ENCODE assay signal across 8 cellular contexts in the genomic region with DNA sequence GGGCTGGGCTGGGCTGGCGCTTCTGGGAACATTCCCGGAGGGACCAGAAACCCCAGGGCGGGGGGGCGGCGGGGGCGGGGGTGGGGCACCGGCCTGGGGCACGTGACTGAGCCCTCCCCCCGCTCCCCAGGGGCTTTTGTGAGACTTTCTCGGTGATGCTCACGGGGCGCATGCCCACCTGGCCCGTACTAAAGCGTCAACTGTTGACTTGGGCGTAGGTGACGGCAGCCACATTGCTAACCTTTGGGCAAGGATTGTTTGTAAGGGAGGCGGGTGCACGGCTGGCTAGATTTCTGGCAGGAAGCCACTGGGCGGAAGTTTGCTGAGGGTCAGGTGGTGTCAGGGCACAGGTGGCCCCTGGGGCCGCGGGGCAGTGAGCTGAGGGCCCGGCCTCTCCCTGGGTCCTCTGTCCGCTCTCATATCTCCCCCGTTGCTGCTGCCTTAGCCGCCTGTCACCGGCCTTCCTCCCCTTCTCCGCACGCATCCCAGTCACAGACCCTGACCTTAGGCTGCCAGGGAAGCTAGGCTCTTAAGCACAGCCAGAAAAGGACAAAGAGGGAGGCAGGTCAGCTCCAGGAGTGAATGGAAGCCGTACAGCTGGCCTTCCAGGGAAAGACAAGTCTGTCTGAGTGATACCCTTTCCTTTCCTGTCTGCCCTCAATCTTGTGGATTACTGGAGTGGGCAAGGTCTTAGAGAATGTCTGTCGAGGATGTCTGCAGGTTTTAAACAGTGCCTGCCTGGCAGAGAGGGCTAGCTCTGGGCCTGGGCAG. TPM values are rescaled to one million over a fixed set of nuclear protein-coding genes. Genes with fewer than 3 reads are reported as not detected.
DNase-seq lines count a peak whose midpoint lies in the region; ATAC-seq and TF ChIP-seq lines count a peak whose summit lies in the region.

No MANE protein-coding gene starts in this region.

- no peaks in the 10 kb centered on the region for H3K9me3 ChIP-seq in neuronal stem cell (replicated peaks in 1 of 2; ENCODE audit: control insufficient read depth in 2 of 2, insufficient read depth in 1 of 2, low read depth in 1 of 2, low read length in 2 of 2)

- no peak overlapping the region for H4K8ac ChIP-seq in neuronal stem cell (ENCODE audit: low read depth, low read length)

- H2BK12ac ChIP-seq in neuronal stem cell (ENCODE audit: low read length) = peak overlapping the region; percentile 63

- DNase-seq in activated CD8-positive, alpha-beta memory T cell treated with anti-CD3 and anti-CD28 coated beads, Interleukin-2, amount 10 ng/mL, durations not matched to agents 7 days and 5 days = no peak
- no peak for DNase-seq in activated CD8-positive, alpha-beta memory T cell treated with anti-CD3 and anti-CD28 coated beads, Interleukin-2, amount 50 U/mL, for 48 hours
- DNase-seq in GM23338 (ENCODE audit: low spot score) (peak; percentile 79), NCI-H1092 (lab: John Stamatoyannopoulos, UW) (peak; percentile 57), fibroblast of villous mesenchyme (ENCODE audit: low read depth) (peak; percentile 19), neuronal stem cell (ENCODE audit: low spot score) (peak; percentile 49)
- peak; percentile 44 for DNase-seq in activated CD4-positive, alpha-beta memory T cell treated with anti-CD3 and anti-CD28 coated beads for 36 hours
- DNase-seq in stimulated activated CD4-positive, alpha-beta T cell treated with anti-CD3 and anti-CD28 coated beads, Interleukin-2, amount 100 ng/mL, for 48 hours = no peak

- WGBS in neuronal stem cell (ENCODE audit: extremely low coverage in 2 of 2, insufficient read length in 2 of 2, insufficient replicate concordance in 1 of 2), 2 donors = no CpG with 5 or more reads among the region's 30 CpGs

- H4K91ac ChIP-seq in neuronal stem cell (ENCODE audit: low read depth, low read length, poor library complexity) = no peak overlapping the region

- POLR2A ChIA-PET in activated CD4-positive, alpha-beta memory T cell treated with anti-CD3 and anti-CD28 coated beads for 36 hours (lab: Charles Lee) = no interaction called here

- H3K18ac ChIP-seq in neuronal stem cell (ENCODE audit: low read length) = peak overlapping the region; percentile 100

- H2BK15ac ChIP-seq in neuronal stem cell (ENCODE audit: low read length) = peak overlapping the region; percentile 27

- peaks cover 13% of the 10 kb centered on the region; the same call in 1 of the 2 replicates for H3K79me2 ChIP-seq in GM23338 (replicated peaks; ENCODE audit: insufficient read depth)

- peak overlapping the region; percentile 82 for H2AK5ac ChIP-seq in neuronal stem cell (ENCODE audit: low read depth, low read length)

- TF ChIP-seq CTCF in GM23338 (conservative IDR thresholded peaks at IDR 0.05; ENCODE audit: low read depth in 2 of 2) (no peak), fibroblast of villous mesenchyme (IDR thresholded peaks at IDR 0.05; ENCODE audit: insufficient read depth, low read depth, low read length) (no peak)

- peaks cover 23% of the 10 kb centered on the region for H3K79me1 ChIP-seq in neuronal stem cell (ENCODE audit: low read depth, low read length)

- no peaks in the 10 kb centered on the region for H4K20me1 ChIP-seq in GM23338 (replicated peaks; ENCODE audit: insufficient read depth)

- H3K36me3 Mint-ChIP-seq in activated CD8-positive, alpha-beta memory T cell treated with anti-CD3 and anti-CD28 coated beads, Interleukin-2, amount 10 ng/mL, durations not matched to agents 7 days and 5 days = no peaks in the 10 kb centered on the region
- H3K36me3 Mint-ChIP-seq in GM23338 (ENCODE audit: low read depth) = peaks cover 3% of the 10 kb centered on the region; the same call in 1 of the 3 replicates
- H3K36me3 Mint-ChIP-seq in activated CD4-positive, alpha-beta memory T cell treated with anti-CD3 and anti-CD28 coated beads for 36 hours = no peaks in the 10 kb centered on the region

- peak overlapping the region; percentile 97 for H3K14ac ChIP-seq in neuronal stem cell (ENCODE audit: low read length)

- H2BK120ac ChIP-seq in neuronal stem cell (ENCODE audit: low read depth, low read length) = no peak overlapping the region

- peak overlapping the region; percentile 87 for H3K9ac ChIP-seq in neuronal stem cell (ENCODE audit: low read depth, low read length, poor library complexity)

- CTCF ChIA-PET in activated CD8-positive, alpha-beta memory T cell treated with anti-CD3 and anti-CD28 coated beads, Interleukin-2, amount 10 ng/mL, durations not matched to agents 7 days and 5 days (lab: Charles Lee) = interaction anchor here (0.8 to 1.3 kb wide), 4 partner anchors 26 to 97 kb away, joined by 3 to 7 read pairs (median 4); no protein-coding TSS in a partner anchor
- CTCF ChIA-PET in activated CD4-positive, alpha-beta memory T cell treated with anti-CD3 and anti-CD28 coated beads for 36 hours (lab: Charles Lee) = interaction anchor here (1.2 to 2.0 kb wide), 2 partner anchors 19 to 26 kb away, joined by 4 read pairs; no protein-coding TSS in a partner anchor

- peak overlapping the region; percentile 26 for H2BK5ac ChIP-seq in neuronal stem cell (ENCODE audit: low read length)

- H3K4me1 ChIP-seq in GM23338 (ENCODE audit: insufficient read depth) (peaks cover 15% of the 10 kb centered on the region; the same call in 1 of the 2 replicates), neuronal stem cell (ENCODE audit: control insufficient read depth in 2 of 2, insufficient read depth in 1 of 2, low read depth in 1 of 2, low read length in 2 of 2) (peaks cover 10 to 24% of the 10 kb centered on the region in 2 donors)

- H3K27me3 Mint-ChIP-seq in activated CD8-positive, alpha-beta memory T cell treated with anti-CD3 and anti-CD28 coated beads, Interleukin-2, amount 10 ng/mL, durations not matched to agents 7 days and 5 days = peaks cover 20% of the 10 kb centered on the region
- H3K27me3 Mint-ChIP-seq in GM23338 (ENCODE audit: insufficient read depth, low read depth, poor library complexity) = peaks cover 16% of the 10 kb centered on the region
- H3K27me3 Mint-ChIP-seq in activated CD4-positive, alpha-beta memory T cell treated with anti-CD3 and anti-CD28 coated beads for 36 hours = no peaks in the 10 kb centered on the region

- H3K9me3 Mint-ChIP-seq in activated CD8-positive, alpha-beta memory T cell treated with anti-CD3 and anti-CD28 coated beads, Interleukin-2, amount 10 ng/mL, durations not matched to agents 7 days and 5 days (ENCODE audit: low read depth) = no peaks in the 10 kb centered on the region
- no peaks in the 10 kb centered on the region for H3K9me3 Mint-ChIP-seq in GM23338
- no peaks in the 10 kb centered on the region for H3K9me3 Mint-ChIP-seq in activated CD4-positive, alpha-beta memory T cell treated with anti-CD3 and anti-CD28 coated beads for 36 hours

- ATAC-seq in activated CD8-positive, alpha-beta memory T cell treated with anti-CD3 and anti-CD28 coated beads, Interleukin-2, amount 10 ng/mL, durations not matched to agents 7 days and 5 days = no peak
- peak; percentile 9 for ATAC-seq in GM23338

- H3K4me1 Mint-ChIP-seq in activated CD8-positive, alpha-beta memory T cell treated with anti-CD3 and anti-CD28 coated beads, Interleukin-2, amount 10 ng/mL, durations not matched to agents 7 days and 5 days = peaks cover 2% of the 10 kb centered on the region
- peaks cover 21% of the 10 kb centered on the region for H3K4me1 Mint-ChIP-seq in GM23338
- H3K4me1 Mint-ChIP-seq in activated CD4-positive, alpha-beta memory T cell treated with anti-CD3 and anti-CD28 coated beads for 36 hours (ENCODE audit: low read depth) = peaks cover 7% of the 10 kb centered on the region

- H3K23ac ChIP-seq in neuronal stem cell (ENCODE audit: low read depth, low read length, poor library complexity) = peak overlapping the region; percentile 44

- 0 out of 2 replicates have a peak, but pooled peaks cover 6% of the 10 kb centered on the region for H3F3A ChIP-seq in GM23338 (replicated peaks; ENCODE audit: low read depth)

- no peak overlapping the region for H3K27ac Mint-ChIP-seq in activated CD8-positive, alpha-beta memory T cell treated with anti-CD3 and anti-CD28 coated beads, Interleukin-2, amount 10 ng/mL, durations not matched to agents 7 days and 5 days
- peak overlapping the region; percentile 95 for H3K27ac Mint-ChIP-seq in GM23338
- peak overlapping the region; percentile 58 for H3K27ac Mint-ChIP-seq in activated CD4-positive, alpha-beta memory T cell treated with anti-CD3 and anti-CD28 coated beads for 36 hours

- no peaks in the 10 kb centered on the region for H3K9me2 ChIP-seq in GM23338 (ENCODE audit: insufficient read depth)

- 0 out of 2 replicates have a peak overlapping the region, but pooled peaks have one; percentile 38 for H2AFZ ChIP-seq in GM23338
- peak overlapping the region; percentile 100 for H2AFZ ChIP-seq in neuronal stem cell (ENCODE audit: low read length)

- intact Hi-C loops in activated CD4-positive, alpha-beta memory T cell treated with anti-CD3 and anti-CD28 coated beads for 36 hours (cut with micrococcal nuclease) = no loop called here

- H3K27ac ChIP-seq in GM23338 (ENCODE audit: low read depth) (peak overlapping the region; percentile 92), neuronal stem cell (replicated peaks; ENCODE audit: low read length) (peak overlapping the region; percentile 98)

- peak overlapping the region; percentile 77 for H3K4ac ChIP-seq in neuronal stem cell (ENCODE audit: low read length)

- H3K4me3 ChIP-seq in GM23338 (peak overlapping the region; percentile 80), fibroblast of villous mesenchyme (ENCODE audit: low read depth, low read length) (peak overlapping the region; percentile 85), neuronal stem cell (ENCODE audit: low read length in 2 of 2) (peak overlapping the region; percentile 80 to 97)

- peak overlapping the region; percentile 33 for H3K4me3 Mint-ChIP-seq in activated CD8-positive, alpha-beta memory T cell treated with anti-CD3 and anti-CD28 coated beads, Interleukin-2, amount 10 ng/mL, durations not matched to agents 7 days and 5 days
- peak overlapping the region; percentile 91 for H3K4me3 Mint-ChIP-seq in GM23338
- H3K4me3 Mint-ChIP-seq in activated CD4-positive, alpha-beta memory T cell treated with anti-CD3 and anti-CD28 coated beads for 36 hours = peak overlapping the region; percentile 59

- H3K4me2 ChIP-seq in GM23338 (peak overlapping the region; percentile 87), neuronal stem cell (ENCODE audit: insufficient read depth, low read length, poor library complexity, severe bottlenecking) (peak overlapping the region; percentile 89)

- H3K36me3 ChIP-seq in GM23338 (ENCODE audit: insufficient read depth) (no peaks in the 10 kb centered on the region), neuronal stem cell (replicated peaks in 1 of 2; ENCODE audit: control insufficient read depth in 2 of 2, insufficient read depth in 2 of 2, low read length in 2 of 2) (peaks cover 5 to 21% of the 10 kb centered on the region in 2 donors)

- H3K27me3 ChIP-seq in GM23338 (ENCODE audit: insufficient read depth) (no peaks in the 10 kb centered on the region), neuronal stem cell (ENCODE audit: control insufficient read depth in 3 of 3, insufficient read depth in 3 of 3, low read depth in 1 of 3, low read length in 3 of 3) (peaks cover 0 to 2% (median 0%) of the 10 kb centered on the region in 3 experiments)

RNA-seq across cellular contexts. Expression of a gene that starts 0.8 kb away (rescaled TPM):
- total RNA-seq in activated CD8-positive, alpha-beta memory T cell treated with anti-CD3 and anti-CD28 coated beads, Interleukin-2, amount 10 ng/mL, durations not matched to agents 7 days and 5 days = 1 to 10 TPM in 1 of 2 experiments, under 1 TPM in 1; 0.38 to 1.1 TPM
- total RNA-seq in GM23338 (2014; rRNA removed; shearing (Covaris generic)) = 12.0 and 18.2 TPM in 2 replicates
- 4.5 and 5.8 TPM in 2 replicates for polyA plus RNA-seq in GM23338 (2016; fragmentation: Nextera tagmentation; extraction: Ambion mirVana)
- 1 to 10 TPM; 1.1 to 1.2 TPM for total RNA-seq in activated CD4-positive, alpha-beta memory T cell treated with anti-CD3 and anti-CD28 coated beads for 36 hours
- 3.9 and 7.7 TPM in 2 replicates for total RNA-seq in fibroblast of villous mesenchyme
- 18.8 TPM for polyA plus RNA-seq in neuronal stem cell (2013, experiment 1 of 2)
- 19.4 TPM for polyA plus RNA-seq in neuronal stem cell (2013, experiment 2 of 2)

RNA-seq across cellular contexts. Expression of a gene that starts 18.3 kb away (rescaled TPM):
- 1 to 10 TPM; 5.5 to 9.9 TPM for total RNA-seq in activated CD8-positive, alpha-beta memory T cell treated with anti-CD3 and anti-CD28 coated beads, Interleukin-2, amount 10 ng/mL, durations not matched to agents 7 days and 5 days
- total RNA-seq in GM23338 (2014; rRNA removed; shearing (Covaris generic)) = 30.9 and 39.3 TPM in 2 replicates
- 17.5 and 17.6 TPM in 2 replicates for polyA plus RNA-seq in GM23338 (2016; fragmentation: Nextera tagmentation; extraction: Ambion mirVana)
- total RNA-seq in activated CD4-positive, alpha-beta memory T cell treated with anti-CD3 and anti-CD28 coated beads for 36 hours = 1 to 10 TPM; 2.2 to 2.6 TPM
- total RNA-seq in fibroblast of villous mesenchyme = 35.4 and 41.9 TPM in 2 replicates
- 3.7 TPM for polyA plus RNA-seq in neuronal stem cell (2013, experiment 1 of 2)
- polyA plus RNA-seq in neuronal stem cell (2013, experiment 2 of 2) = 3.8 TPM

RNA-seq across cellular contexts. Expression of a gene that starts 38.4 kb away (rescaled TPM):
- total RNA-seq in activated CD8-positive, alpha-beta memory T cell treated with anti-CD3 and anti-CD28 coated beads, Interleukin-2, amount 10 ng/mL, durations not matched to agents 7 days and 5 days = 1 to 10 TPM; 2.6 to 2.7 TPM
- 3.1 and 6.0 TPM in 2 replicates for total RNA-seq in GM23338 (2014; rRNA removed; shearing (Covaris generic))
- polyA plus RNA-seq in GM23338 (2016; fragmentation: Nextera tagmentation; extraction: Ambion mirVana) = 4.4 and 6.0 TPM in 2 replicates
- 1 to 10 TPM; 2.4 to 2.6 TPM for total RNA-seq in activated CD4-positive, alpha-beta memory T cell treated with anti-CD3 and anti-CD28 coated beads for 36 hours
- 1.3 TPM in 2 replicates for total RNA-seq in fibroblast of villous mesenchyme
- polyA plus RNA-seq in neuronal stem cell (2013, experiment 1 of 2) = 4.0 TPM
- 3.9 TPM for polyA plus RNA-seq in neuronal stem cell (2013, experiment 2 of 2)

RNA-seq across cellular contexts. Expression of a gene that starts 42.8 kb away (rescaled TPM):
- total RNA-seq in activated CD8-positive, alpha-beta memory T cell treated with anti-CD3 and anti-CD28 coated beads, Interleukin-2, amount 10 ng/mL, durations not matched to agents 7 days and 5 days = 10 to 100 TPM; 27.5 to 34.1 TPM
- 34.3 and 36.3 TPM in 2 replicates for total RNA-seq in GM23338 (2014; rRNA removed; shearing (Covaris generic))
- polyA plus RNA-seq in GM23338 (2016; fragmentation: Nextera tagmentation; extraction: Ambion mirVana) = 31.1 and 38.1 TPM in 2 replicates
- total RNA-seq in activated CD4-positive, alpha-beta memory T cell treated with anti-CD3 and anti-CD28 coated beads for 36 hours = 10 to 100 TPM; 24.2 to 26.3 TPM
- 10.0 and 12.5 TPM in 2 replicates for total RNA-seq in fibroblast of villous mesenchyme
- 29.0 TPM for polyA plus RNA-seq in neuronal stem cell (2013, experiment 1 of 2)
- polyA plus RNA-seq in neuronal stem cell (2013, experiment 2 of 2) = 28.1 TPM

Comparison
In these comparisons a context has a peak if more than half of its experiments do, and no peak if none do; other contexts are left out.
1. DNase-seq: peak in GM23338 (single experiment), NCI-H1092 (single experiment), activated CD4-positive, alpha-beta memory T cell treated with anti-CD3 and anti-CD28 coated beads for 36 hours (single experiment), fibroblast of villous mesenchyme (single experiment) and neuronal stem cell (single experiment); none in activated CD8-positive, alpha-beta memory T cell treated with anti-CD3 and anti-CD28 coated beads, Interleukin-2, amount 10 ng/mL, durations not matched to agents 7 days and 5 days (single experiment), activated CD8-positive, alpha-beta memory T cell treated with anti-CD3 and anti-CD28 coated beads, Interleukin-2, amount 50 U/mL, for 48 hours (single experiment) and stimulated activated CD4-positive, alpha-beta T cell treated with anti-CD3 and anti-CD28 coated beads, Interleukin-2, amount 100 ng/mL, for 48 hours (0 of 2).
2. H3K4me3 Mint-ChIP-seq: peak in every context shown above with its lines; median percentile 91 in GM23338; 59 in activated CD4-positive, alpha-beta memory T cell treated with anti-CD3 and anti-CD28 coated beads for 36 hours; 33 in activated CD8-positive, alpha-beta memory T cell treated with anti-CD3 and anti-CD28 coated beads, Interleukin-2, amount 10 ng/mL, durations not matched to agents 7 days and 5 days.
3. Peak in every context shown above with its lines, with median percentiles within 50 percentile points of each other: H3K4me3 ChIP-seq.